In genomic region chr18:57436193-57436964, GRCh38 we compare ENCODE assay signal across 8 cellular contexts. TPM values are rescaled to one million over a fixed set of nuclear protein-coding genes. Genes with fewer than 3 reads are reported as not detected.
DNase-seq lines count a peak whose midpoint lies in the region; ATAC-seq and TF ChIP-seq lines count a peak whose summit lies in the region.

No MANE protein-coding gene starts in this region.

- peaks cover 31% of the 10 kb centered on the region for H3K4me1 Mint-ChIP-seq in central memory CD8-positive, alpha-beta T cell
- H3K4me1 Mint-ChIP-seq in neural crest cell: peaks cover 64% of the 10 kb centered on the region

- no peaks in the 10 kb centered on the region for H3K9me3 ChIP-seq in upper lobe of right lung

- peaks cover 5% of the 10 kb centered on the region for H3K36me3 Mint-ChIP-seq in central memory CD8-positive, alpha-beta T cell (ENCODE audit: insufficient read depth)
- no peaks in the 10 kb centered on the region for H3K36me3 Mint-ChIP-seq in neural crest cell (ENCODE audit: low read depth)

- ATAC-seq in central memory CD8-positive, alpha-beta T cell (replicated peaks; ENCODE audit: extremely low read depth, poor library complexity, severe bottlenecking): no peak
- ATAC-seq in upper lobe of right lung: no peak
- no peak for ATAC-seq in HG02852 (IDR thresholded peaks at IDR 0.05; ENCODE audit: unreplicated experiment)

- H3K9me3 Mint-ChIP-seq in central memory CD8-positive, alpha-beta T cell: no peaks in the 10 kb centered on the region
- H3K9me3 Mint-ChIP-seq in neural crest cell: no peaks in the 10 kb centered on the region

- peak; percentile 35 for DNase-seq in NCI-H1436 (lab: John Stamatoyannopoulos, UW)
- no peak for DNase-seq in NCI-H1436 treated with DMSO at 0.1 percent for 48 hours (lab: John Stamatoyannopoulos, UW)
- DNase-seq in central memory CD8-positive, alpha-beta T cell (ENCODE audit: low spot score in 2 of 2): no peak
- no peak for DNase-seq in neural crest cell (ENCODE audit: low read depth, low spot score)
- no peak for DNase-seq in upper lobe of right lung
- DNase-seq in HPDE6-E6E7 (ENCODE audit: extremely low spot score): no peak

- H3K79me2 ChIP-seq in KMS-11 (ENCODE audit: insufficient read depth, low read depth): peaks cover 50% of the 10 kb centered on the region

- no peak overlapping the region for H3K4me3 ChIP-seq in KMS-11 (IDR thresholded peaks at IDR 0.05; ENCODE audit: insufficient read depth, low read depth, low read length)
- H3K4me3 ChIP-seq in upper lobe of right lung: no peak overlapping the region

- peak overlapping the region; percentile 64 for H3K4me2 ChIP-seq in KMS-11

- peaks cover 86% of the 10 kb centered on the region for H3K27me3 Mint-ChIP-seq in central memory CD8-positive, alpha-beta T cell
- H3K27me3 Mint-ChIP-seq in neural crest cell (ENCODE audit: low read depth): peaks cover 97% of the 10 kb centered on the region

- H3K36me3 ChIP-seq in KMS-11 (ENCODE audit: insufficient read depth): peaks cover 8% of the 10 kb centered on the region; the same call in 1 of the 2 replicates
- no peaks in the 10 kb centered on the region for H3K36me3 ChIP-seq in upper lobe of right lung

- no peak overlapping the region for H3K9ac ChIP-seq in KMS-11

- no peaks in the 10 kb centered on the region; the same call in 1 of the 2 replicates for H3K27me3 ChIP-seq in KMS-11 (ENCODE audit: insufficient read depth, low read depth)
- H3K27me3 ChIP-seq in upper lobe of right lung: peaks cover 90% of the 10 kb centered on the region

- no peak overlapping the region for H3K27ac Mint-ChIP-seq in central memory CD8-positive, alpha-beta T cell (ENCODE audit: low read depth)
- no peak overlapping the region for H3K27ac Mint-ChIP-seq in neural crest cell (ENCODE audit: unreplicated experiment)

- H3K4me3 Mint-ChIP-seq in central memory CD8-positive, alpha-beta T cell: peak overlapping the region; percentile 71
- peak overlapping the region; percentile 91 for H3K4me3 Mint-ChIP-seq in neural crest cell

- no peaks in the 10 kb centered on the region; the same call in 1 of the 2 replicates for H4K20me1 ChIP-seq in KMS-11 (ENCODE audit: insufficient read depth)

- TF ChIP-seq CTCF in KMS-11 (conservative IDR thresholded peaks at IDR 0.05; ENCODE audit: low read depth, low read length) (no peak), neural crest cell (conservative IDR thresholded peaks at IDR 0.05) (no peak), upper lobe of right lung (IDR thresholded peaks at IDR 0.05) (no peak)

- H3K27ac ChIP-seq in KMS-11 (no peak overlapping the region), upper lobe of right lung (no peak overlapping the region)

- no peak overlapping the region for H2AFZ ChIP-seq in KMS-11 (ENCODE audit: low read depth)

- intact Hi-C loops in upper lobe of right lung (cut with DNase I): no loop called here

- H3K4me1 ChIP-seq in KMS-11 (ENCODE audit: low read depth, poor library complexity, severe bottlenecking) (peaks cover 24% of the 10 kb centered on the region), upper lobe of right lung (peaks cover 16% of the 10 kb centered on the region)

RNA-seq across cellular contexts. Expression of gene ONECUT2, which starts 1.2 kb away (rescaled TPM):
- total RNA-seq in neural crest cell (8.2 and 10.8 TPM in 2 replicates), upper lobe of right lung (0.03 TPM)
